ENCODE assay signal across 1 cellular context in genomic region chr22:45562537-45563361, GRCh38.
TF ChIP-seq lines count a peak whose summit lies in the region.

No MANE protein-coding gene starts in this region.

TF ChIP-seq in WTC11, 78 proteins besides CTCF, POLR2A, EP300 and RAD21 (continued from another document):
- TF ChIP-seq STAT6 (CRISPR knock-in tag; conservative IDR thresholded peaks at IDR 0.05; ENCODE audit: low read depth) (no peak), ZSCAN18 (CRISPR knock-in tag; IDR thresholded peaks at IDR 0.05) (no peak), FOXK1 (CRISPR knock-in tag; IDR thresholded peaks at IDR 0.05) (no peak)
- TF ChIP-seq, protein P1, sequence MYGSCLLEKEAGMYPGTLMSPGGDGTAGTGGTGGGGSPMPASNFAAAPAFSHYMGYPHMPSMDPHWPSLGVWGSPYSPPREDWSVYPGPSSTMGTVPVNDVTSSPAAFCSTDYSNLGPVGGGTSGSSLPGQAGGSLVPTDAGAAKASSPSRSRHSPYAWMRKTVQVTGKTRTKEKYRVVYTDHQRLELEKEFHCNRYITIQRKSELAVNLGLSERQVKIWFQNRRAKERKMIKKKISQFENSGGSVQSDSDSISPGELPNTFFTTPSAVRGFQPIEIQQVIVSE (CRISPR knock-in tag; IDR thresholded peaks at IDR 0.05; ENCODE audit: borderline replicate concordance), result no peak
TF ChIP-seq in WTC11: peak in this region for 0.
